Comparison of ENCODE assay signal across 24 cellular contexts in genomic region chr7:150668977-150669376, GRCh38. TPM values are rescaled to one million over a fixed set of nuclear protein-coding genes. Genes with fewer than 3 reads are reported as not detected.
DNase-seq lines count a peak whose midpoint lies in the region; ATAC-seq and TF ChIP-seq lines count a peak whose summit lies in the region.
"Had no signal": no experiment of that assay in that cellular context is flagged by ENCODE, and none has a peak within 500 bp of the region (broad histone marks: within the 10 kb centered on the region; RNA-seq: fewer than 3 reads in every experiment).

No MANE protein-coding gene starts in this region.

- H3K9me3 ChIP-seq in CD4-positive, alpha-beta T cell (ENCODE audit: control insufficient read depth, low read length): peaks cover 4% of the 10 kb centered on the region
- H3K9me3 ChIP-seq: HAP-1, suprapubic skin had no signal

- H3K9me3 Mint-ChIP-seq in activated CD4-positive, alpha-beta T cell treated with anti-CD3 and anti-CD28 coated beads, Interleukin-2, amount 10 ng/mL, durations not matched to agents 24 days and 14 days: peaks cover 8% of the 10 kb centered on the region
- peaks cover 9% of the 10 kb centered on the region for H3K9me3 Mint-ChIP-seq in CD4-positive, alpha-beta T cell
- H3K9me3 Mint-ChIP-seq in activated CD8-positive, alpha-beta T cell treated with anti-CD3 and anti-CD28 coated beads, Interleukin-2, amount 10 ng/mL, durations not matched to agents 7 days and 5 days (ENCODE audit: insufficient read depth): peaks cover 20% of the 10 kb centered on the region
- H3K9me3 Mint-ChIP-seq in effector memory CD8-positive, alpha-beta T cell: peaks cover 2 to 5% of the 10 kb centered on the region in 2 donors

- peak overlapping the region; percentile 43 for H3K4me3 Mint-ChIP-seq in activated CD4-positive, alpha-beta T cell treated with anti-CD3 and anti-CD28 coated beads, Interleukin-2, amount 10 ng/mL, durations not matched to agents 24 days and 14 days
- peak overlapping the region; percentile 49 for H3K4me3 Mint-ChIP-seq in CD4-positive, alpha-beta T cell
- H3K4me3 Mint-ChIP-seq in activated CD8-positive, alpha-beta T cell treated with anti-CD3 and anti-CD28 coated beads, Interleukin-2, amount 10 ng/mL, durations not matched to agents 7 days and 5 days: peak overlapping the region; percentile 32
- peak overlapping the region; percentile 57 to 69 for H3K4me3 Mint-ChIP-seq in effector memory CD8-positive, alpha-beta T cell

- intact Hi-C loops in activated CD4-positive, alpha-beta T cell treated with anti-CD3 and anti-CD28 coated beads, Interleukin-2, amount 10 ng/mL, durations not matched to agents 24 days and 14 days (cut with micrococcal nuclease): loop anchor here (1.0 to 2.0 kb wide), 9 partner anchors 7 to 218 kb away; partner anchors contain the start of genes GIMAP1, GIMAP2, GIMAP7 and GIMAP8
- intact Hi-C loops in CD4-positive, alpha-beta T cell (cut with DNase I, micrococcal nuclease): loop anchor here in 1 of 2 experiments (1.0 to 5.0 kb wide), 3 partner anchors 16 to 68 kb away; partner anchors contain the start of genes GIMAP2, GIMAP5 and GIMAP6

- peak overlapping the region; percentile 73 for H3K27ac ChIP-seq in CD4-positive, alpha-beta T cell (ENCODE audit: low read depth, low read length)
- H3K27ac ChIP-seq: foreskin keratinocyte, suprapubic skin had no signal

- H3K27me3 ChIP-seq in CD4-positive, alpha-beta T cell (ENCODE audit: control insufficient read depth, insufficient read depth, low read length): no peaks in the 10 kb centered on the region
- H3K27me3 ChIP-seq: foreskin keratinocyte, suprapubic skin had no signal

- no peak for TF ChIP-seq CTCF in CD4-positive, alpha-beta T cell (IDR thresholded peaks at IDR 0.05)

- H3K27me3 Mint-ChIP-seq in activated CD4-positive, alpha-beta T cell treated with anti-CD3 and anti-CD28 coated beads, Interleukin-2, amount 10 ng/mL, durations not matched to agents 24 days and 14 days: no peaks in the 10 kb centered on the region
- H3K27me3 Mint-ChIP-seq in CD4-positive, alpha-beta T cell: no peaks in the 10 kb centered on the region
- H3K27me3 Mint-ChIP-seq in activated CD8-positive, alpha-beta T cell treated with anti-CD3 and anti-CD28 coated beads, Interleukin-2, amount 10 ng/mL, durations not matched to agents 7 days and 5 days (ENCODE audit: low read depth): no peaks in the 10 kb centered on the region
- H3K27me3 Mint-ChIP-seq in effector memory CD8-positive, alpha-beta T cell: no peaks in the 10 kb centered on the region

- CTCF ChIA-PET in CD4-positive, alpha-beta T cell (lab: Charles Lee): interaction anchor here (0.9 to 3.0 kb wide), 3 partner anchors 17 to 220 kb away, joined by 4 to 10 read pairs (median 5); partner anchors contain the start of genes GIMAP1 and GIMAP2
- CTCF ChIA-PET in activated CD8-positive, alpha-beta T cell treated with anti-CD3 and anti-CD28 coated beads, Interleukin-2, amount 10 ng/mL, durations not matched to agents 7 days and 5 days (lab: Charles Lee): interaction anchor here (0.7 to 2.2 kb wide), 8 partner anchors 7 to 218 kb away, joined by 3 to 8 read pairs (median 6); partner anchors contain the start of genes GIMAP1, GIMAP2, GIMAP4 and GIMAP6

- H3K27ac Mint-ChIP-seq in activated CD4-positive, alpha-beta T cell treated with anti-CD3 and anti-CD28 coated beads, Interleukin-2, amount 10 ng/mL, durations not matched to agents 24 days and 14 days: peak overlapping the region; percentile 93
- peak overlapping the region; percentile 91 for H3K27ac Mint-ChIP-seq in CD4-positive, alpha-beta T cell
- peak overlapping the region; percentile 87 for H3K27ac Mint-ChIP-seq in activated CD8-positive, alpha-beta T cell treated with anti-CD3 and anti-CD28 coated beads, Interleukin-2, amount 10 ng/mL, durations not matched to agents 7 days and 5 days
- H3K27ac Mint-ChIP-seq in effector memory CD8-positive, alpha-beta T cell: peak overlapping the region; percentile 97 to 100

- H3K4me1 Mint-ChIP-seq in activated CD4-positive, alpha-beta T cell treated with anti-CD3 and anti-CD28 coated beads, Interleukin-2, amount 10 ng/mL, durations not matched to agents 24 days and 14 days: peaks cover 65% of the 10 kb centered on the region
- peaks cover 92% of the 10 kb centered on the region for H3K4me1 Mint-ChIP-seq in CD4-positive, alpha-beta T cell (ENCODE audit: low read depth)
- peaks cover 85% of the 10 kb centered on the region for H3K4me1 Mint-ChIP-seq in activated CD8-positive, alpha-beta T cell treated with anti-CD3 and anti-CD28 coated beads, Interleukin-2, amount 10 ng/mL, durations not matched to agents 7 days and 5 days (ENCODE audit: low read depth)
- peaks cover 53 to 66% of the 10 kb centered on the region in 2 donors for H3K4me1 Mint-ChIP-seq in effector memory CD8-positive, alpha-beta T cell (ENCODE audit: low read depth in 2 of 2)

- ATAC-seq in CD4-positive, alpha-beta T cell (ENCODE audit: poor library complexity): no peak
- ATAC-seq in activated CD8-positive, alpha-beta T cell treated with anti-CD3 and anti-CD28 coated beads, Interleukin-2, amount 10 ng/mL, durations not matched to agents 7 days and 5 days: no peak
- ATAC-seq in effector memory CD8-positive, alpha-beta T cell (replicated peaks): no peak
- ATAC-seq in HG03095 (IDR thresholded peaks at IDR 0.05; ENCODE audit: unreplicated experiment) (no peak), HG03196 (IDR thresholded peaks at IDR 0.05; ENCODE audit: unreplicated experiment) (no peak)
- ATAC-seq: foreskin keratinocyte, Panc1 had no signal

- DNase-seq in activated CD4-positive, alpha-beta T cell treated with anti-CD3 and anti-CD28 coated beads, Interleukin-2, amount 10 ng/mL, durations not matched to agents 24 days and 14 days: no peak
- no peak for DNase-seq in activated CD4-positive, alpha-beta T cell treated with anti-CD3 and anti-CD28 coated beads, Interleukin-2, amount 50 U/mL, for 48 hours
- no peak for DNase-seq in CD4-positive, alpha-beta T cell
- no peak for DNase-seq in activated CD8-positive, alpha-beta T cell treated with anti-CD3 and anti-CD28 coated beads, Interleukin-2, amount 10 ng/mL, durations not matched to agents 7 days and 5 days
- DNase-seq in effector memory CD8-positive, alpha-beta T cell: no peak
- no peak for DNase-seq in activated gamma-delta T cell (lab: John Stamatoyannopoulos, UW)
- DNase-seq: AML-193, Caco-2, erythroblast, foreskin keratinocyte, mesendoderm, NCI-H1694 treated with DMSO at 0.1 percent for 48 hours, NCI-H2171 treated with DMSO at 0.1 percent for 48 hours, NCI-H524, occipital lobe, SIG-M5, SW 1271 had no signal

- POLR2A ChIA-PET in CD4-positive, alpha-beta T cell (lab: Charles Lee): interaction anchor here (0.7 to 5.5 kb wide), 28 partner anchors 8 to 263 kb away, joined by 3 to 55 read pairs (median 4); partner anchors contain the start of genes GIMAP1, GIMAP2, GIMAP4 and GIMAP5
- POLR2A ChIA-PET in activated CD8-positive, alpha-beta T cell treated with anti-CD3 and anti-CD28 coated beads, Interleukin-2, amount 10 ng/mL, durations not matched to agents 7 days and 5 days (lab: Charles Lee): interaction anchor here (0.7 to 3.6 kb wide), 14 partner anchors 17 to 217 kb away, joined by 3 to 23 read pairs (median 5); partner anchors contain the start of genes GIMAP2, GIMAP5, GIMAP6 and GIMAP7

- peaks cover 21% of the 10 kb centered on the region for H3K36me3 Mint-ChIP-seq in activated CD4-positive, alpha-beta T cell treated with anti-CD3 and anti-CD28 coated beads, Interleukin-2, amount 10 ng/mL, durations not matched to agents 24 days and 14 days (ENCODE audit: low read depth)
- peaks cover 42% of the 10 kb centered on the region for H3K36me3 Mint-ChIP-seq in CD4-positive, alpha-beta T cell (ENCODE audit: low read depth)
- peaks cover 78% of the 10 kb centered on the region for H3K36me3 Mint-ChIP-seq in activated CD8-positive, alpha-beta T cell treated with anti-CD3 and anti-CD28 coated beads, Interleukin-2, amount 10 ng/mL, durations not matched to agents 7 days and 5 days (ENCODE audit: low read depth)
- H3K36me3 Mint-ChIP-seq in effector memory CD8-positive, alpha-beta T cell (ENCODE audit: insufficient read depth): peaks cover 20% of the 10 kb centered on the region

RNA-seq across cellular contexts. Expression of gene GIMAP2, which starts 16.5 kb away (rescaled TPM):
- 28.2 TPM in 2 replicates for total RNA-seq in activated CD4-positive, alpha-beta T cell treated with anti-CD3 and anti-CD28 coated beads, Interleukin-2, amount 10 ng/mL, durations not matched to agents 24 days and 14 days
- total RNA-seq in CD4-positive, alpha-beta T cell: 10 to 100 TPM; 64.1 to 65.1 TPM
- total RNA-seq in activated CD8-positive, alpha-beta T cell treated with anti-CD3 and anti-CD28 coated beads, Interleukin-2, amount 10 ng/mL, durations not matched to agents 7 days and 5 days: 10 to 100 TPM; 79.0 to 82.9 TPM
- total RNA-seq: Caco-2 had no signal

RNA-seq across cellular contexts. Expression of gene GIMAP6, which starts 36.8 kb away (rescaled TPM):
- total RNA-seq in activated CD4-positive, alpha-beta T cell treated with anti-CD3 and anti-CD28 coated beads, Interleukin-2, amount 10 ng/mL, durations not matched to agents 24 days and 14 days: 35.5 and 35.8 TPM in 2 replicates
- total RNA-seq in CD4-positive, alpha-beta T cell: 10 to 100 TPM; 14.3 to 14.9 TPM
- 10 to 100 TPM; 88.9 to 93.3 TPM for total RNA-seq in activated CD8-positive, alpha-beta T cell treated with anti-CD3 and anti-CD28 coated beads, Interleukin-2, amount 10 ng/mL, durations not matched to agents 7 days and 5 days
- total RNA-seq: Caco-2, foreskin keratinocyte, LHCN-M2, myocyte had no signal

RNA-seq across cellular contexts. Expression of gene GIMAP1, which starts 47.4 kb away (rescaled TPM):
- total RNA-seq in activated CD4-positive, alpha-beta T cell treated with anti-CD3 and anti-CD28 coated beads, Interleukin-2, amount 10 ng/mL, durations not matched to agents 24 days and 14 days: 4.9 and 6.0 TPM in 2 replicates
- 1 to 10 TPM; 8.0 to 8.1 TPM for total RNA-seq in CD4-positive, alpha-beta T cell
- 10 to 100 TPM; 19.0 to 20.2 TPM for total RNA-seq in activated CD8-positive, alpha-beta T cell treated with anti-CD3 and anti-CD28 coated beads, Interleukin-2, amount 10 ng/mL, durations not matched to agents 7 days and 5 days
- total RNA-seq: Caco-2, foreskin keratinocyte, LHCN-M2, myocyte had no signal
